1 cellular context compared by ENCODE assay signal in genomic region chr10:77588886-77589285, GRCh38.
TF ChIP-seq lines count a peak whose summit lies in the region.

No MANE protein-coding gene starts in this region.

TF ChIP-seq in GM12878, 131 proteins besides CTCF, POLR2A, EP300 and RAD21:
- TF ChIP-seq ZBTB40 (IDR thresholded peaks at IDR 0.05; ENCODE audit: borderline replicate concordance), result peak; percentile 72
- no peak for TF ChIP-seq CBFB (IDR thresholded peaks at IDR 0.05; ENCODE audit: low read depth)
